In the genomic region with DNA sequence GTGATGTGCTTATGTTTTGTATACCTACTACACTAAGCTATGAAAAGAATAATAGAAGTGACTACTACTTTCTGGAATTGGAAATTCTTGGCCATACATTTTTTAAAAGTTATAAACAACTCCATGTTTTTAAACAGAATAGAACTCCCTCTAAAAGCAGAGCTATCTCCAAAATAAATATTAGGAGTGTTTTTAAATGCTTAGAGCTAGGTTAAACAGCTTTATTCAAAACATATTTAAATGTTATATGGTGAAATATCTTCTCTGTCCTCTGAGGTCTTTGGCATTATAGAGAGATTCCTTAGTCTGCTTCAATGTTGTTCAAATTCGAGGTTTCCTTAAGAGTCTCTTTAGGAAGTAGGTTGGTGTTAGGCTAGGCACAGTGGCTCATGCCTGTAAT, we compare ENCODE assay signal across 15 cellular contexts. TPM values are rescaled to one million over a fixed set of nuclear protein-coding genes. Genes with fewer than 3 reads are reported as not detected.
DNase-seq lines count a peak whose midpoint lies in the region; ATAC-seq and TF ChIP-seq lines count a peak whose summit lies in the region.
"Had no signal": no experiment of that assay in that cellular context is flagged by ENCODE, and none has a peak within 500 bp of the region (broad histone marks: within the 10 kb centered on the region; RNA-seq: fewer than 3 reads in every experiment).

No MANE protein-coding gene starts in this region.

- H3K36me3 ChIP-seq in ascending aorta, result peaks cover 78 to 95% of the 10 kb centered on the region in 2 donors

- H3K27ac ChIP-seq in ascending aorta, result no peak overlapping the region
- H3K27ac ChIP-seq: BLaER1, PC-9 had no signal

- H3K27ac Mint-ChIP-seq in activated T-cell treated with anti-CD3 and anti-CD28 coated beads, Interleukin-2, amount 50 U/mL, for 24 hours, result peak overlapping the region; percentile 62
- peak overlapping the region in 2 of 3 donors; percentile 2 to 19 for H3K27ac Mint-ChIP-seq in IgD-negative memory B cell
- H3K27ac Mint-ChIP-seq in dendritic cell treated with granulocyte-macrophage colony-stimulating factor and Interleukin-4, amounts not matched to agents 40 ng/mL and 50 ng/mL, for 4 days, result peak overlapping the region; percentile 60
- H3K27ac Mint-ChIP-seq in stimulated activated effector memory CD8-positive, alpha-beta T cell treated with anti-CD3 and anti-CD28 coated beads, Interleukin-12 subunit alpha, Interleukin-12 subunit beta, amount 100 ng/mL, for 72 hours, result peak overlapping the region; percentile 30

- H3K27me3 Mint-ChIP-seq in activated T-cell treated with anti-CD3 and anti-CD28 coated beads, Interleukin-2, amount 50 U/mL, for 24 hours, result no peaks in the 10 kb centered on the region
- no peaks in the 10 kb centered on the region for H3K27me3 Mint-ChIP-seq in IgD-negative memory B cell
- no peaks in the 10 kb centered on the region for H3K27me3 Mint-ChIP-seq in dendritic cell treated with granulocyte-macrophage colony-stimulating factor and Interleukin-4, amounts not matched to agents 40 ng/mL and 50 ng/mL, for 4 days

- DNase-seq in activated T-cell treated with anti-CD3 and anti-CD28 coated beads, Interleukin-2, amount 50 U/mL, for 24 hours, result no peak
- DNase-seq in activated T-cell treated with anti-CD3 and anti-CD28 coated beads for 4 hours, result no peak
- DNase-seq in stimulated activated effector memory CD8-positive, alpha-beta T cell treated with anti-CD3 and anti-CD28 coated beads, Interleukin-12 subunit alpha, Interleukin-12 subunit beta, amount 100 ng/mL, for 72 hours (ENCODE audit: low spot score in 2 of 2), result no peak
- no peak for DNase-seq in superior temporal gyrus (ENCODE audit: extremely low spot score)
- no peak for DNase-seq in ascending aorta (ENCODE audit: low spot score in 2 of 2)
- DNase-seq in SKM-1 (lab: John Stamatoyannopoulos, UW; ENCODE audit: unreplicated experiment), result no peak
- DNase-seq: EL, MG63, NCI-H1092 treated with DMSO at 0.1 percent for 48 hours, NCI-H2081 treated with DMSO at 0.1 percent for 48 hours, NCI-H524, PC-9 had no signal

- H3K4me1 ChIP-seq in ascending aorta, result no peaks in the 10 kb centered on the region
- H3K4me1 ChIP-seq: BLaER1 had no signal

- TF ChIP-seq CTCF in ascending aorta (IDR thresholded peaks at IDR 0.05), result no peak

- peaks cover 95% of the 10 kb centered on the region for H3K36me3 Mint-ChIP-seq in activated T-cell treated with anti-CD3 and anti-CD28 coated beads, Interleukin-2, amount 50 U/mL, for 24 hours (ENCODE audit: low read depth)
- peaks cover 2% of the 10 kb centered on the region for H3K36me3 Mint-ChIP-seq in IgD-negative memory B cell
- peaks cover 97% of the 10 kb centered on the region for H3K36me3 Mint-ChIP-seq in dendritic cell treated with granulocyte-macrophage colony-stimulating factor and Interleukin-4, amounts not matched to agents 40 ng/mL and 50 ng/mL, for 4 days (ENCODE audit: low read depth)
- peaks cover 100% of the 10 kb centered on the region for H3K36me3 Mint-ChIP-seq in stimulated activated effector memory CD8-positive, alpha-beta T cell treated with anti-CD3 and anti-CD28 coated beads, Interleukin-12 subunit alpha, Interleukin-12 subunit beta, amount 100 ng/mL, for 72 hours

- no peaks in the 10 kb centered on the region for H3K27me3 ChIP-seq in ascending aorta
- H3K27me3 ChIP-seq: BLaER1, MG63 had no signal

- no peaks in the 10 kb centered on the region for H3K9me3 ChIP-seq in ascending aorta
- H3K9me3 ChIP-seq: BLaER1, MG63 had no signal

- no peak overlapping the region for H3K4me3 Mint-ChIP-seq in activated T-cell treated with anti-CD3 and anti-CD28 coated beads, Interleukin-2, amount 50 U/mL, for 24 hours
- no peak overlapping the region for H3K4me3 Mint-ChIP-seq in IgD-negative memory B cell
- no peak overlapping the region for H3K4me3 Mint-ChIP-seq in dendritic cell treated with granulocyte-macrophage colony-stimulating factor and Interleukin-4, amounts not matched to agents 40 ng/mL and 50 ng/mL, for 4 days
- H3K4me3 Mint-ChIP-seq in stimulated activated effector memory CD8-positive, alpha-beta T cell treated with anti-CD3 and anti-CD28 coated beads, Interleukin-12 subunit alpha, Interleukin-12 subunit beta, amount 100 ng/mL, for 72 hours, result no peak overlapping the region

- H3K4me1 Mint-ChIP-seq in activated T-cell treated with anti-CD3 and anti-CD28 coated beads, Interleukin-2, amount 50 U/mL, for 24 hours (ENCODE audit: low read depth), result peaks cover 13% of the 10 kb centered on the region
- H3K4me1 Mint-ChIP-seq in IgD-negative memory B cell, result peaks cover 2 to 5% (median 5%) of the 10 kb centered on the region in 3 donors
- H3K4me1 Mint-ChIP-seq in dendritic cell treated with granulocyte-macrophage colony-stimulating factor and Interleukin-4, amounts not matched to agents 40 ng/mL and 50 ng/mL, for 4 days (ENCODE audit: low read depth), result peaks cover 5% of the 10 kb centered on the region
- peaks cover 5% of the 10 kb centered on the region for H3K4me1 Mint-ChIP-seq in stimulated activated effector memory CD8-positive, alpha-beta T cell treated with anti-CD3 and anti-CD28 coated beads, Interleukin-12 subunit alpha, Interleukin-12 subunit beta, amount 100 ng/mL, for 72 hours

- H3K9me3 Mint-ChIP-seq in activated T-cell treated with anti-CD3 and anti-CD28 coated beads, Interleukin-2, amount 50 U/mL, for 24 hours, result no peaks in the 10 kb centered on the region
- H3K9me3 Mint-ChIP-seq in IgD-negative memory B cell, result no peaks in the 10 kb centered on the region
- no peaks in the 10 kb centered on the region for H3K9me3 Mint-ChIP-seq in dendritic cell treated with granulocyte-macrophage colony-stimulating factor and Interleukin-4, amounts not matched to agents 40 ng/mL and 50 ng/mL, for 4 days
- H3K9me3 Mint-ChIP-seq in stimulated activated effector memory CD8-positive, alpha-beta T cell treated with anti-CD3 and anti-CD28 coated beads, Interleukin-12 subunit alpha, Interleukin-12 subunit beta, amount 100 ng/mL, for 72 hours, result no peaks in the 10 kb centered on the region

- no peak overlapping the region for H3K4me3 ChIP-seq in ascending aorta
- H3K4me3 ChIP-seq: BLaER1, MG63, PC-9 had no signal

- no peak for ATAC-seq in stimulated activated effector memory CD8-positive, alpha-beta T cell treated with anti-CD3 and anti-CD28 coated beads, Interleukin-12 subunit alpha, Interleukin-12 subunit beta, amount 100 ng/mL, for 72 hours

- intact Hi-C loops in dendritic cell treated with granulocyte-macrophage colony-stimulating factor and Interleukin-4, amounts not matched to agents 40 ng/mL and 50 ng/mL, for 4 days (cut with micrococcal nuclease), result no loop called here
- intact Hi-C loops in ascending aorta (cut with DNase I), result no loop called here

RNA-seq across cellular contexts. Expression of gene PSMC5, which starts 22.9 kb away (rescaled TPM):
- polyA plus RNA-seq in IgD-negative memory B cell, result 139 TPM
- total RNA-seq in ascending aorta, result 83.7 TPM

RNA-seq across cellular contexts. Expression of gene FTSJ3, which starts 23.1 kb away (rescaled TPM):
- polyA plus RNA-seq in IgD-negative memory B cell, result 28.7 TPM
- 18.2 TPM for total RNA-seq in ascending aorta

RNA-seq across cellular contexts. Expression of gene DDX42, which starts 30.4 kb away (rescaled TPM):
- 16.2 TPM for polyA plus RNA-seq in IgD-negative memory B cell
- 37.5 TPM for total RNA-seq in ascending aorta

RNA-seq across cellular contexts. Expression of gene CCDC47, which starts 30.9 kb away (rescaled TPM):
- 36.7 TPM for polyA plus RNA-seq in IgD-negative memory B cell
- total RNA-seq in ascending aorta, result 76.2 TPM

RNA-seq across cellular contexts. Expression of gene SMARCD2, which starts 38.2 kb away (rescaled TPM):
- 96.1 TPM for polyA plus RNA-seq in IgD-negative memory B cell
- 78.0 TPM for total RNA-seq in ascending aorta

Comparison
In these comparisons a context has a peak if more than half of its experiments do, and no peak if none do; other contexts are left out.
1. H3K27ac Mint-ChIP-seq: peak in every context shown above with its lines; median percentile 62 in activated T-cell treated with anti-CD3 and anti-CD28 coated beads, Interleukin-2, amount 50 U/mL, for 24 hours; 60 in dendritic cell treated with granulocyte-macrophage colony-stimulating factor and Interleukin-4, amounts not matched to agents 40 ng/mL and 50 ng/mL, for 4 days; 30 in stimulated activated effector memory CD8-positive, alpha-beta T cell treated with anti-CD3 and anti-CD28 coated beads, Interleukin-12 subunit alpha, Interleukin-12 subunit beta, amount 100 ng/mL, for 72 hours; 10 in IgD-negative memory B cell.